Comparison of ENCODE assay signal across 19 cellular contexts in the genomic region with DNA sequence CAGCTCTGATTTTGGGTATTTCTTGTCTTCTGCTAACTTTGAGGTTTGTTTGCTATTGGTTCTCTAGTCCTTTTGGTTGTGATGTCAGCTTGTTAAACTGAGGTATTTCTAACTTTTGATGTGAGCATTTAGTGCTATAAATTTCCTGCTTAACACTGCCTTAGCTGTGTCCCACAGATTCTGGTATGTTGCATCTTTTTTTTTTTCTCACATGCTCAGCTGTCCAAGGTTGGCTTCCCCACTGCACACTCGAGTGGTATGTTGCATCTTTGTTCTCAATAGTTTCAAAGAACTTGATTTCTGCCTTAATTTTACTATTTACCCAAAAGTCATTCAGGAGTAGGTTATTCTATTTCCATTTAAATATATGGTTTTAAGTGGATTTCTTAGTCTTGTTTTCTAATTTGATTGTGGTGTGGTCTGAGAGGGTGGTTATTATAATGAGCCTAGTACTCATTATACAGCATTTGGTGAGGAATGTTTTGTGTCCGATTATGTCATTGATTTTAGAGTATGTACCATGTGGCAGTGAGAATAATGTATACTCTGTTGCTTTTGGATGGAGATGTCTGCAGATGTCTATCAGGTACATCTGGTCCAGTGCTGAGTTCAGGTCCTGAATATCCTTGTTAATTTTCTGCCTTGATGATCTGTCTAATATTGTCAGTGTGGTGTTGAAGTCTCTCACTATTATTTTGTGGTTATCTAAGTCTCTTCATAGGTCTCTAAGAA. TPM values are rescaled to one million over a fixed set of nuclear protein-coding genes. Genes with fewer than 3 reads are reported as not detected.
DNase-seq lines count a peak whose midpoint lies in the region; ATAC-seq, FAIRE-seq and TF ChIP-seq lines count a peak whose summit lies in the region.
"Had no signal": no experiment of that assay in that cellular context is flagged by ENCODE, and none has a peak within 500 bp of the region (broad histone marks: within the 10 kb centered on the region; RNA-seq: fewer than 3 reads in every experiment).

No MANE protein-coding gene starts in this region.

- ATAC-seq in A549 (no peak), HCT116 (no peak), RWPE2 (ENCODE audit: low read depth) (no peak), GM21528 (IDR thresholded peaks at IDR 0.05; ENCODE audit: low FRiP score, unreplicated experiment) (no peak)
- ATAC-seq: GM23338 had no signal

- no peak overlapping the region for H2AFZ ChIP-seq in HCT116 (ENCODE audit: low read depth, low read length, poor library complexity, severe bottlenecking)
- H2AFZ ChIP-seq: GM23338 had no signal

- peaks cover 21% of the 10 kb centered on the region for H4K20me1 ChIP-seq in HCT116 (ENCODE audit: insufficient read depth)

- H3K4me1 ChIP-seq in A549 (0 out of 3 replicates have a peak, but pooled peaks cover 9% of the 10 kb centered on the region), HCT116 (ENCODE audit: control insufficient read depth in 1 of 2, insufficient read depth in 2 of 2, low read length in 2 of 2) (peaks cover 13 to 36% of the 10 kb centered on the region in 2 experiments; a peak in 3 of 4 replicates), RWPE2 (ENCODE audit: insufficient read depth, poor library complexity, severe bottlenecking) (no peaks in the 10 kb centered on the region)

- no peaks in the 10 kb centered on the region for H3K9me2 ChIP-seq in HCT116 (ENCODE audit: insufficient read depth)

- CTCF ChIA-PET in A549 (lab: Yijun Ruan, JAX) = no interaction called here
- CTCF ChIA-PET in HCT116 (lab: Charles Lee) = no interaction called here

- no peak for FAIRE-seq in A549 (lab: Jason Lieb, UNC)
- FAIRE-seq: A204.1, GM12892 had no signal

- H3K27ac ChIP-seq in A549 = no peak overlapping the region
- H3K27ac ChIP-seq in HCT116 (ENCODE audit: low read depth, low read length) = peak overlapping the region; percentile 28
- H3K27ac ChIP-seq in RWPE2 (ENCODE audit: poor library complexity, severe bottlenecking) = peak overlapping the region; percentile 3
- H3K27ac ChIP-seq in epithelial cell of prostate = peak overlapping the region; percentile 52
- H3K27ac ChIP-seq: 22Rv1 had no signal

- 95% methylated on average over 2 of the region's 2 CpGs for WGBS in A549 (ENCODE audit: missing lambda C conversion rate)

- POLR2A ChIA-PET in A549 (lab: Yijun Ruan, JAX) (no interaction called here), HCT116 (lab: Charles Lee) (no interaction called here)

- intact Hi-C loops in HCT116 (cut with micrococcal nuclease) = no loop called here

- peaks cover 97% of the 10 kb centered on the region for H3K79me2 ChIP-seq in HCT116 (ENCODE audit: insufficient read depth, low read length)

- DNase-seq in A549 (ENCODE audit: low read depth in 1 of 2, low spot score in 1 of 2) = no peak
- no peak for DNase-seq in HCT116 (ENCODE audit: low read depth, low spot score)
- DNase-seq in RWPE2 (ENCODE audit: low spot score) = no peak
- no peak for DNase-seq in epithelial cell of prostate (ENCODE audit: low read depth, low spot score)
- no peak for DNase-seq in stimulated activated CD8-positive, alpha-beta memory T cell treated with anti-CD3 and anti-CD28 coated beads, Interleukin-4, amount 100 ng/mL, for 48 hours
- no peak for DNase-seq in DMS79 (lab: John Stamatoyannopoulos, UW)
- DNase-seq: C1 segment of cervical spinal cord; CD4-positive, alpha-beta memory T cell; COR-L47; DMS153; EL; GF-D8; H9 had no signal

- H3K27me3 ChIP-seq in HCT116 (ENCODE audit: insufficient read depth, low read length) (no peaks in the 10 kb centered on the region), RWPE2 (ENCODE audit: insufficient read depth, poor library complexity, severe bottlenecking) (no peaks in the 10 kb centered on the region)

- TF ChIP-seq RAD21 in A549 (conservative IDR thresholded peaks at IDR 0.05 in 1 of 2, IDR thresholded peaks at IDR 0.05 in 1 of 2) (no peak), HCT116 (IDR thresholded peaks at IDR 0.05; ENCODE audit: low read depth) (peak; percentile 7; the same call in 1 of the 2 replicates)

- BruUV-seq in HCT116 (replicated peaks; lab: Mats Ljungman, UMichigan) = no TSS peak

- H3K9ac ChIP-seq in HCT116 (ENCODE audit: low read length) = no peak overlapping the region

- H3K4me3 ChIP-seq in A549 (no peak overlapping the region), HCT116 (replicated peaks in 1 of 2; ENCODE audit: low read depth in 1 of 2, low read length in 2 of 2) (no peak overlapping the region), RWPE2 (ENCODE audit: severe bottlenecking) (no peak overlapping the region)
- H3K4me3 ChIP-seq: GM23338 had no signal

- H3K9me3 ChIP-seq in A549 = peaks cover 65% of the 10 kb centered on the region
- H3K9me3 ChIP-seq in HCT116 (ENCODE audit: control insufficient read depth in 1 of 2, insufficient read depth in 1 of 2, low read depth in 1 of 2, low read length in 2 of 2) = no peaks in the 10 kb centered on the region
- peaks cover 3% of the 10 kb centered on the region for H3K9me3 ChIP-seq in RWPE2 (ENCODE audit: severe bottlenecking)

- TF ChIP-seq EP300 in A549 (IDR thresholded peaks at IDR 0.05) = no peak

- RAD21 ChIA-PET in HCT116 (lab: Charles Lee; ENCODE audit: low non-redundant PET in 1 of 2, low total read pairs in 2 of 2, uncharacterized antibody in 2 of 2, unreplicated experiment in 2 of 2) = no interaction called here

- H3K36me3 ChIP-seq in HCT116 (ENCODE audit: control insufficient read depth in 1 of 2, insufficient read depth in 2 of 2, low read length in 2 of 2) = peaks cover 24 to 47% of the 10 kb centered on the region in 2 experiments
- peaks cover 83% of the 10 kb centered on the region for H3K36me3 ChIP-seq in RWPE2 (ENCODE audit: low read depth)

- no peak for TF ChIP-seq CTCF in A549 (IDR thresholded peaks at IDR 0.05)
- no peak for TF ChIP-seq CTCF in HCT116 (IDR thresholded peaks at IDR 0.05 in 2 of 3, conservative IDR thresholded peaks at IDR 0.05 in 1 of 3; ENCODE audit: borderline replicate concordance in 1 of 3, insufficient read depth in 1 of 3, low read depth in 2 of 3, low read length in 2 of 3)
- no peak for TF ChIP-seq CTCF in RWPE2 (IDR thresholded peaks at IDR 0.05; ENCODE audit: poor library complexity, severe bottlenecking)

- TF ChIP-seq POLR2A in A549 (IDR thresholded peaks at IDR 0.05; ENCODE audit: low read length) = no peak
- TF ChIP-seq POLR2A in HCT116 (IDR thresholded peaks at IDR 0.05; ENCODE audit: borderline replicate concordance, extremely low read depth, insufficient read depth, insufficient read length) = no peak

- H3K4me2 ChIP-seq in A549 (no peak overlapping the region), HCT116 (ENCODE audit: low read length) (no peak overlapping the region)
- H3K4me2 ChIP-seq: GM23338 had no signal

TF ChIP-seq in A549, 52 proteins besides CTCF, POLR2A, EP300 and RAD21:
- no peak for TF ChIP-seq KDM5A (IDR thresholded peaks at IDR 0.05)
- peak in 1 of 2 experiments; percentile 19; a peak in 1 of 5 replicates for TF ChIP-seq JUN (IDR thresholded peaks at IDR 0.05)
- no peak for TF ChIP-seq ZSCAN20 (CRISPR knock-in tag; IDR thresholded peaks at IDR 0.05)
- TF ChIP-seq, protein P1, sequence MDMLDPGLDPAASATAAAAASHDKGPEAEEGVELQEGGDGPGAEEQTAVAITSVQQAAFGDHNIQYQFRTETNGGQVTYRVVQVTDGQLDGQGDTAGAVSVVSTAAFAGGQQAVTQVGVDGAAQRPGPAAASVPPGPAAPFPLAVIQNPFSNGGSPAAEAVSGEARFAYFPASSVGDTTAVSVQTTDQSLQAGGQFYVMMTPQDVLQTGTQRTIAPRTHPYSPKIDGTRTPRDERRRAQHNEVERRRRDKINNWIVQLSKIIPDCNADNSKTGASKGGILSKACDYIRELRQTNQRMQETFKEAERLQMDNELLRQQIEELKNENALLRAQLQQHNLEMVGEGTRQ (IDR thresholded peaks at IDR 0.05) = no peak
- no peak for TF ChIP-seq KDM1A (IDR thresholded peaks at IDR 0.05; ENCODE audit: low read depth)
- TF ChIP-seq HOXA7 (CRISPR knock-in tag; IDR thresholded peaks at IDR 0.05) = 0 out of 2 replicates have a peak, but pooled peaks have one; percentile 7
- TF ChIP-seq CHD2 (IDR thresholded peaks at IDR 0.05; ENCODE audit: low read length, partially characterized antibody) = peak; percentile 60
- TF ChIP-seq POLR2AphosphoS2 (conservative IDR thresholded peaks at IDR 0.05; ENCODE audit: low read length) = peak; percentile 94
- no peak for TF ChIP-seq NFE2L2 (conservative IDR thresholded peaks at IDR 0.05; ENCODE audit: low read length)
- no peak for TF ChIP-seq ZC3H11A (IDR thresholded peaks at IDR 0.05)
- no peak for TF ChIP-seq PHF8 (IDR thresholded peaks at IDR 0.05; ENCODE audit: borderline replicate concordance, low read depth)

TF ChIP-seq in HCT116, 20 proteins besides CTCF, POLR2A, EP300 and RAD21:
- TF ChIP-seq POLR2AphosphoS5 (IDR thresholded peaks at IDR 0.05; ENCODE audit: low read depth, low read length) (peak; percentile 28; the same call in 1 of the 2 replicates), SP1 (IDR thresholded peaks at IDR 0.05; ENCODE audit: low read depth) (peak; percentile 51), EGR1 (IDR thresholded peaks at IDR 0.05; ENCODE audit: low read depth) (peak; percentile 20; the same call in 1 of the 2 replicates), FOSL1 (IDR thresholded peaks at IDR 0.05; ENCODE audit: low read depth) (no peak; the same call in 1 of the 2 replicates), JUND (IDR thresholded peaks at IDR 0.05) (peak; percentile 43), SRF (IDR thresholded peaks at IDR 0.05; ENCODE audit: low read depth) (peak; percentile 68), SIN3A (IDR thresholded peaks at IDR 0.05; ENCODE audit: low read depth) (peak; percentile 38; the same call in 1 of the 2 replicates), YY1 (IDR thresholded peaks at IDR 0.05; ENCODE audit: extremely low read depth, insufficient replicate concordance, low read depth, low read length) (no peak)
- TF ChIP-seq, protein P2, sequence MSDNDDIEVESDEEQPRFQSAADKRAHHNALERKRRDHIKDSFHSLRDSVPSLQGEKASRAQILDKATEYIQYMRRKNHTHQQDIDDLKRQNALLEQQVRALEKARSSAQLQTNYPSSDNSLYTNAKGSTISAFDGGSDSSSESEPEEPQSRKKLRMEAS (IDR thresholded peaks at IDR 0.05) = peak; percentile 23
- TF ChIP-seq, protein P3, sequence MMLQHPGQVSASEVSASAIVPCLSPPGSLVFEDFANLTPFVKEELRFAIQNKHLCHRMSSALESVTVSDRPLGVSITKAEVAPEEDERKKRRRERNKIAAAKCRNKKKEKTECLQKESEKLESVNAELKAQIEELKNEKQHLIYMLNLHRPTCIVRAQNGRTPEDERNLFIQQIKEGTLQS (IDR thresholded peaks at IDR 0.05) = no peak
TF ChIP-seq in HCT116: peak in this region for 7.

RNA-seq across cellular contexts. Expression of a gene that starts 42.2 kb away (rescaled TPM):
- polyA plus RNA-seq in A549 (2011; rRNA removed) = 3.1 and 4.3 TPM in 2 replicates
- polyA plus RNA-seq in A549 (2012; cell fraction: cytosol; rRNA removed) = 0.13 and 0.20 TPM in 2 replicates
- 1.3 and 1.8 TPM in 2 replicates for polyA plus RNA-seq in A549 (2012; cell fraction: nucleus; rRNA removed)
- 2.3 to 2.5 TPM (median 2.4 TPM) in 3 replicates for polyA plus RNA-seq in A549 (2017; fragmentation: RNase III; extraction: RNeasy Plus Mini Kit Qiagen cat#74134 plus additional on column Dnase treatment)
- polyA minus RNA-seq in A549 (2011; rRNA and poly(A)+ RNA removed) = 1.4 and 2.9 TPM in 2 replicates
- 0.96 TPM for total RNA-seq in HCT116 (2021; ENCODE audit: unreplicated experiment)
- 0.16 TPM in 1 of 2 replicates, not detected in the other for polyA plus RNA-seq in HCT116 (2012)
- total RNA-seq: CD4-positive, alpha-beta memory T cell; H4; H9 had no signal
- polyA plus RNA-seq: CD4-positive, alpha-beta memory T cell; GM23338 had no signal

Comparison
In these comparisons a context has a peak if more than half of its experiments do, and no peak if none do; other contexts are left out.
1. H3K27ac ChIP-seq: peak in HCT116 (single experiment), RWPE2 (single experiment) and epithelial cell of prostate (single experiment); none in A549 (0 of 2).